Comparison of ENCODE assay signal across 11 cellular contexts in genomic region chr1:179090522-179090921, GRCh38. TPM values are rescaled to one million over a fixed set of nuclear protein-coding genes. Genes with fewer than 3 reads are reported as not detected.
DNase-seq lines count a peak whose midpoint lies in the region; ATAC-seq, FAIRE-seq and TF ChIP-seq lines count a peak whose summit lies in the region.
"Had no signal": no experiment of that assay in that cellular context is flagged by ENCODE, and none has a peak within 500 bp of the region (broad histone marks: within the 10 kb centered on the region; RNA-seq: fewer than 3 reads in every experiment).

No MANE protein-coding gene starts in this region.

- DNase-seq in AG04450 (ENCODE audit: low read depth, low spot score), result no peak
- DNase-seq in H1 (ENCODE audit: low read depth in 1 of 2, low spot score in 2 of 2), result no peak
- DNase-seq in mesenteric fat pad (ENCODE audit: low spot score), result peak; percentile 72
- DNase-seq in esophagus muscularis mucosa (ENCODE audit: extremely low spot score), result no peak
- no peak for DNase-seq in hepatic stellate cell (ENCODE audit: low spot score)
- no peak for DNase-seq in NCI-H2107 (lab: John Stamatoyannopoulos, UW)
- DNase-seq: C1 segment of cervical spinal cord, small intestine, T-helper 1 cell had no signal

- H2BK12ac ChIP-seq in H1 (ENCODE audit: low read depth, low read length), result no peak overlapping the region

- H2BK20ac ChIP-seq in H1 (ENCODE audit: low read length), result no peak overlapping the region

- H3K4me3 Mint-ChIP-seq in IgD-negative memory B cell, result peak overlapping the region in 2 of 4 donors; percentile 4 to 69

- no peak for TF ChIP-seq EP300 in H1 (IDR thresholded peaks at IDR 0.05; ENCODE audit: borderline replicate concordance in 1 of 2, low read depth in 2 of 2, low read length in 2 of 2)
- TF ChIP-seq EP300 in esophagus muscularis mucosa (IDR thresholded peaks at IDR 0.05), result no peak

- no peak for FAIRE-seq in H1 (lab: Jason Lieb, UNC)
- FAIRE-seq: small intestine had no signal

- peaks cover 6 to 34% (median 23%) of the 10 kb centered on the region in 4 experiments for H3K36me3 ChIP-seq in H1 (ENCODE audit: control insufficient read depth in 2 of 4, insufficient read depth in 4 of 4, low read length in 3 of 4)
- H3K36me3 ChIP-seq in esophagus muscularis mucosa, result peaks cover 40 to 87% (median 73%) of the 10 kb centered on the region in 4 donors

- no peak overlapping the region for H2AFZ ChIP-seq in H1 (ENCODE audit: low read length)

- no peak overlapping the region for H4K91ac ChIP-seq in H1 (replicated peaks; ENCODE audit: insufficient read length, low read length)

- H3K4me3 ChIP-seq in AG04450 (ENCODE audit: low read depth, low read length) (no peak overlapping the region), H1 (ENCODE audit: extremely low read depth in 1 of 4, insufficient read depth in 2 of 4, low read depth in 3 of 4, low read length in 4 of 4) (no peak overlapping the region), esophagus muscularis mucosa (no peak overlapping the region)

- CTCF ChIA-PET in AG04450 (lab: Charles Lee) (interaction anchor here (0.6 to 1.1 kb wide), 2 partner anchors 12 to 26 kb away, joined by 3 to 6 read pairs; no protein-coding TSS in a partner anchor), H1 (lab: Charles Lee; ENCODE audit: partially characterized antibody) (interaction anchor here (0.9 to 5.7 kb wide), 7 partner anchors 10 to 280 kb away, joined by 3 to 41 read pairs (median 4); no protein-coding TSS in a partner anchor)

- no peaks in the 10 kb centered on the region for H3K9me3 ChIP-seq in AG04450 (ENCODE audit: control insufficient read depth, insufficient read depth, low read length)
- no peaks in the 10 kb centered on the region for H3K9me3 ChIP-seq in H1 (ENCODE audit: insufficient read depth in 2 of 2, low read depth in 1 of 2, low read length in 1 of 2)
- H3K9me3 ChIP-seq in esophagus muscularis mucosa, result no peaks in the 10 kb centered on the region

- H3K36me3 Mint-ChIP-seq in IgD-negative memory B cell, result peaks cover 10% of the 10 kb centered on the region

- H2BK120ac ChIP-seq in H1 (replicated peaks; ENCODE audit: low read depth, low read length), result no peak overlapping the region

- no peak for TF ChIP-seq RAD21 in H1 (IDR thresholded peaks at IDR 0.05 in 1 of 2, conservative IDR thresholded peaks at IDR 0.05 in 1 of 2; ENCODE audit: low read depth in 2 of 2, low read length in 2 of 2)

- no peak overlapping the region for H4K5ac ChIP-seq in H1 (ENCODE audit: insufficient read length, low read depth, low read length)

- H2AK5ac ChIP-seq in H1 (ENCODE audit: low read depth, low read length), result no peak overlapping the region

- no peak overlapping the region for H3K14ac ChIP-seq in H1 (ENCODE audit: insufficient read length)

- peaks cover 0 to 17% of the 10 kb centered on the region in 2 experiments; a peak in 1 of 4 replicates for H3K79me2 ChIP-seq in H1 (ENCODE audit: control insufficient read depth in 1 of 2, insufficient read depth in 2 of 2, low read length in 2 of 2)

- peaks cover 0 to 19% (median 12%) of the 10 kb centered on the region in 4 experiments; a peak in 6 of 7 replicates for H3K4me1 ChIP-seq in H1 (replicated peaks in 1 of 4; ENCODE audit: control insufficient read depth in 3 of 4, insufficient read depth in 4 of 4, low read length in 3 of 4)
- H3K4me1 ChIP-seq in esophagus muscularis mucosa, result peaks cover 17 to 40% (median 32%) of the 10 kb centered on the region in 4 donors

- WGBS in H1 (ENCODE audit: extremely low coverage in 1 of 2, insufficient coverage in 1 of 2, insufficient read length in 1 of 2, insufficient replicate concordance in 2 of 2, low coverage in 1 of 2, low lambda C conversion rate in 2 of 2, missing lambda C conversion rate in 1 of 2), 2 experiments, result 96% methylated on average over 8 of the region's 8 CpGs; no CpG with 5 or more reads in 1 of the 2 experiments
- 74% methylated on average over 8 of the region's 8 CpGs for WGBS in esophagus muscularis mucosa

- H3K27ac ChIP-seq in AG04450 (ENCODE audit: low read depth, low read length), result peak overlapping the region; percentile 89
- no peak overlapping the region for H3K27ac ChIP-seq in H1 (ENCODE audit: low read depth, low read length)
- peak overlapping the region in 2 of 4 donors; percentile 45 to 65 for H3K27ac ChIP-seq in esophagus muscularis mucosa (replicated peaks in 1 of 4)

- peak overlapping the region; percentile 86 to 91 (median 90) for H3K27ac Mint-ChIP-seq in IgD-negative memory B cell

- no peak overlapping the region for H3K18ac ChIP-seq in H1 (ENCODE audit: extremely low read depth, low read length)

- H3K9me3 Mint-ChIP-seq in IgD-negative memory B cell, result no peaks in the 10 kb centered on the region

- ATAC-seq in GM21526 (IDR thresholded peaks at IDR 0.05; ENCODE audit: low FRiP score, unreplicated experiment), result no peak

- no peak overlapping the region for H3K56ac ChIP-seq in H1 (replicated peaks; ENCODE audit: insufficient read length, low read depth, low read length)

- H2BK15ac ChIP-seq in H1 (ENCODE audit: low read length), result no peak overlapping the region

- H3K27me3 ChIP-seq in AG04450 (ENCODE audit: control insufficient read depth, insufficient read depth, low read length), result no peaks in the 10 kb centered on the region
- no peaks in the 10 kb centered on the region for H3K27me3 ChIP-seq in H1 (replicated peaks in 1 of 4; ENCODE audit: control insufficient read depth in 3 of 4, extremely low read depth in 1 of 4, insufficient read depth in 3 of 4, low read length in 3 of 4)
- H3K27me3 ChIP-seq in esophagus muscularis mucosa, result no peaks in the 10 kb centered on the region

- H3K23ac ChIP-seq in H1 (ENCODE audit: insufficient read length), result no peak overlapping the region

- H3K4ac ChIP-seq in H1 (replicated peaks; ENCODE audit: insufficient read length, low read depth, low read length), result no peak overlapping the region

- POLR2A ChIA-PET in AG04450 (lab: Yijun Ruan, JAX) (no interaction called here), H1 (lab: Charles Lee; ENCODE audit: partially characterized antibody) (interaction anchor here (0.6 to 2.2 kb wide), 3 partner anchors 9 to 15 kb away, joined by 3 to 6 read pairs (median 4); partner anchors contain the start of gene TOR3A)

- no peak overlapping the region for H4K8ac ChIP-seq in H1 (ENCODE audit: extremely low read depth, insufficient read depth, low read length)

- no peaks in the 10 kb centered on the region for H3K27me3 Mint-ChIP-seq in IgD-negative memory B cell

- peaks cover 8% of the 10 kb centered on the region; the same call in 1 of the 2 replicates for H3K79me1 ChIP-seq in H1 (ENCODE audit: low read depth, low read length)

- peak; percentile 16; the same call in 1 of the 2 replicates for TF ChIP-seq CTCF in AG04450 (IDR thresholded peaks at IDR 0.05; ENCODE audit: low read depth, low read length)
- peak in 2 of 3 experiments; percentile 9 to 19; a peak in 2 of 4 replicates for TF ChIP-seq CTCF in H1 (IDR thresholded peaks at IDR 0.05; ENCODE audit: control extremely low read depth in 1 of 3, insufficient read depth in 1 of 3, low read depth in 1 of 3, low read length in 3 of 3)
- no peak for TF ChIP-seq CTCF in esophagus muscularis mucosa (IDR thresholded peaks at IDR 0.05)

- TF ChIP-seq POLR2A in H1 (IDR thresholded peaks at IDR 0.05; ENCODE audit: control extremely low read depth in 1 of 2, low read depth in 2 of 2, low read length in 2 of 2) (no peak), esophagus muscularis mucosa (IDR thresholded peaks at IDR 0.05; ENCODE audit: low read depth) (no peak)

- H4K20me1 ChIP-seq in H1 (replicated peaks in 1 of 2; ENCODE audit: control insufficient read depth in 1 of 2, insufficient read depth in 2 of 2, low read length in 2 of 2), result peaks cover 5 to 7% of the 10 kb centered on the region in 2 experiments

- H3K4me2 ChIP-seq in H1 (ENCODE audit: insufficient read depth in 1 of 2, low read depth in 2 of 2, low read length in 2 of 2), result no peak overlapping the region

- intact Hi-C loops in esophagus muscularis mucosa (cut with DNase I), result no loop called here

- H3K9ac ChIP-seq in H1 (replicated peaks in 1 of 4; ENCODE audit: extremely low read depth in 1 of 4, low read depth in 3 of 4, low read length in 3 of 4), result no peak overlapping the region

- H3K4me1 Mint-ChIP-seq in IgD-negative memory B cell, result peaks cover 25 to 31% (median 27%) of the 10 kb centered on the region in 3 donors

- no peaks in the 10 kb centered on the region; the same call in 1 of the 2 replicates for H3K23me2 ChIP-seq in H1 (ENCODE audit: low read depth, low read length)

- no peak overlapping the region; the same call in 1 of the 2 replicates for H2BK5ac ChIP-seq in H1 (ENCODE audit: low read depth, low read length)

TF ChIP-seq in H1, 55 proteins besides CTCF, POLR2A, EP300 and RAD21 (continues in another document):
- no peak for TF ChIP-seq FOSL1 (IDR thresholded peaks at IDR 0.05; ENCODE audit: insufficient read depth, low read depth, low read length)
- no peak for TF ChIP-seq ZNF274 (IDR thresholded peaks at IDR 0.05; ENCODE audit: borderline replicate concordance, extremely low read depth, low read length)
- TF ChIP-seq MAFK (IDR thresholded peaks at IDR 0.05; ENCODE audit: low read depth, low read length), result no peak
- TF ChIP-seq SRF (IDR thresholded peaks at IDR 0.05; ENCODE audit: low read depth, low read length), result no peak
- no peak for TF ChIP-seq POU5F1 (IDR thresholded peaks at IDR 0.05; ENCODE audit: low read depth, low read length)
- no peak for TF ChIP-seq CREB1 (IDR thresholded peaks at IDR 0.05)
- TF ChIP-seq SP4 (IDR thresholded peaks at IDR 0.05; ENCODE audit: low read length), result no peak
- TF ChIP-seq CBX5 (IDR thresholded peaks at IDR 0.05; ENCODE audit: low read depth, low read length), result no peak
- TF ChIP-seq CBX8 (IDR thresholded peaks at IDR 0.05; ENCODE audit: borderline replicate concordance, low read depth, low read length), result no peak
- TF ChIP-seq RBBP5 (IDR thresholded peaks at IDR 0.05; ENCODE audit: borderline replicate concordance, low read depth, low read length), result no peak
- TF ChIP-seq CEBPB (IDR thresholded peaks at IDR 0.05; ENCODE audit: low read depth, low read length), result no peak
- no peak for TF ChIP-seq BCL11A (IDR thresholded peaks at IDR 0.05; ENCODE audit: low read depth in 2 of 2, low read length in 2 of 2)

RNA-seq across cellular contexts. Expression of gene TOR3A, which starts 8.7 kb away (rescaled TPM):
- polyA plus RNA-seq in AG04450 (2011; rRNA removed), result 16.8 and 25.4 TPM in 2 replicates
- polyA minus RNA-seq in AG04450 (2011; rRNA and poly(A)+ RNA removed), result 27.2 and 37.6 TPM in 2 replicates
- 111 TPM for polyA plus RNA-seq in IgD-negative memory B cell
- total RNA-seq in H1 (2021; fragmentation: NEBNext Ultra II Directional; extraction: Animal tissue kit (Norgen Biotek cat#: 25700)), result 19.9 and 21.4 TPM in 2 replicates
- 15.3 and 26.9 TPM in 2 replicates for polyA plus RNA-seq in H1 (2011; rRNA removed)
- polyA plus RNA-seq in H1 (2011; cell fraction: cytosol; rRNA removed), result 20.4 TPM
- polyA plus RNA-seq in H1 (2011; cell fraction: nucleus; rRNA removed), result 32.6 TPM
- 18.0 to 24.6 TPM (median 21.5 TPM) in 4 replicates for polyA plus RNA-seq in H1 (2012, experiment 1 of 2)
- polyA plus RNA-seq in H1 (2012, experiment 2 of 2), result 14.7 TPM
- polyA plus RNA-seq in H1 (2013, experiment 1 of 2), result 15.3 TPM
- polyA plus RNA-seq in H1 (2013, experiment 2 of 2), result 16.1 TPM
- 29.6 and 40.8 TPM in 2 replicates for polyA minus RNA-seq in H1 (2011; rRNA and poly(A)+ RNA removed)
- 16.9 TPM for polyA minus RNA-seq in H1 (2011; cell fraction: cytosol; rRNA and poly(A)+ RNA removed)
- polyA minus RNA-seq in H1 (2011; cell fraction: nucleus; rRNA and poly(A)+ RNA removed), result 14.4 TPM
- 22.3 TPM for total RNA-seq in mesenteric fat pad
- total RNA-seq in esophagus muscularis mucosa, result 10 to 100 TPM; 38.6 to 55.8 (median 39.1) TPM

Comparison
In these comparisons a context has a peak if more than half of its experiments do, and no peak if none do; other contexts are left out.
1. CTCF ChIP-seq: peak in AG04450 (single experiment) and H1 (2 of 3); none in esophagus muscularis mucosa (0 of 3).